ENCODE assay signal across 14 cellular contexts in the genomic region with DNA sequence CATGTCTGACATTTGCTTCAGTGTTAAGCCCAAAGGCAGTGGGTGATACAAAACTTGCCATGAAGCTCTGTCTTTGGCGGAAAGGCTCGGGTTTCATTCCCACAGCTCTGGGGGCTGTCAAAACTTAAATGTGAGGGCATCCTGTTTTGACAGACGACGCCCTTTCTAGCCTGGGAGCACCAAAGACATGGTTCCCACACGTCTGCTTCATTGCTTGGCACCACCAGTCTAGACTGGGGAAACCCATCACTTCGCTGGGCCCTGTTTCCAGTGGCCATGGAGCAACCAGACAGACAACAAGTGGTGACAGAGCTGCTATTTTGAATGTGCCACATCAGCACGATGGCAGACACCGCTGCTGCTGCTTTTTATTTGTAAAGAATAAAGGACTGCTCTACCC.
DNase-seq lines count a peak whose midpoint lies in the region; TF ChIP-seq lines count a peak whose summit lies in the region.
"Had no signal": no experiment of that assay in that cellular context is flagged by ENCODE, and none has a peak within 500 bp of the region (broad histone marks: within the 10 kb centered on the region; RNA-seq: fewer than 3 reads in every experiment).

No MANE protein-coding gene starts in this region.

- H3K9me3 ChIP-seq in osteoblast (ENCODE audit: low read depth, low read length): no peaks in the 10 kb centered on the region
- H3K9me3 ChIP-seq in ovary: no peaks in the 10 kb centered on the region

- H3K36me3 ChIP-seq in osteoblast (ENCODE audit: insufficient read depth, low read length) (peaks cover 9% of the 10 kb centered on the region), ovary (no peaks in the 10 kb centered on the region)

- no peak for TF ChIP-seq POLR2A in ovary (IDR thresholded peaks at IDR 0.05)

- no peak for TF ChIP-seq EP300 in ovary (IDR thresholded peaks at IDR 0.05)

- H3K4me2 ChIP-seq in osteoblast (ENCODE audit: insufficient read depth, low read length): peak overlapping the region; percentile 53

- H3K4me3 ChIP-seq in osteoblast (ENCODE audit: insufficient read depth, low read length): no peak overlapping the region
- H3K4me3 ChIP-seq in ovary: no peak overlapping the region
- H3K4me3 ChIP-seq in foreskin fibroblast (ENCODE audit: low read depth in 1 of 2, low read length in 2 of 2): no peak overlapping the region

- 86 to 89% (median 88%) methylated on average over 8 of the region's 8 CpGs for WGBS in ovary, 3 donors

- TF ChIP-seq CTCF in osteoblast (IDR thresholded peaks at IDR 0.05; ENCODE audit: extremely low read depth, low read depth, low read length) (no peak), ovary (IDR thresholded peaks at IDR 0.05) (no peak), foreskin fibroblast (IDR thresholded peaks at IDR 0.05; ENCODE audit: low read depth, low read length) (no peak)

- H2AFZ ChIP-seq in osteoblast (ENCODE audit: low read length): peak overlapping the region; percentile 71

- no peaks in the 10 kb centered on the region for H4K20me1 ChIP-seq in osteoblast (ENCODE audit: insufficient read depth, low read length)

- no peaks in the 10 kb centered on the region for H3K79me2 ChIP-seq in osteoblast (ENCODE audit: insufficient read depth, low read length)

- no peaks in the 10 kb centered on the region for H3K27me3 ChIP-seq in layer of hippocampus (ENCODE audit: control insufficient read depth, insufficient read depth, low read length)
- H3K27me3 ChIP-seq in osteoblast (ENCODE audit: insufficient read depth, low read length): no peaks in the 10 kb centered on the region
- H3K27me3 ChIP-seq in ovary: no peaks in the 10 kb centered on the region

- intact Hi-C loops in ovary (cut with DNase I): no loop called here

- H3K27ac ChIP-seq in caudate nucleus (ENCODE audit: low read depth, low read length) (peak overlapping the region; percentile 75), layer of hippocampus (ENCODE audit: low read depth, low read length) (peak overlapping the region; percentile 54), osteoblast (ENCODE audit: low read depth, low read length) (no peak overlapping the region), ovary (no peak overlapping the region)

- H3K4me1 ChIP-seq in osteoblast (ENCODE audit: insufficient read depth, low read length) (peaks cover 15% of the 10 kb centered on the region), ovary (ENCODE audit: insufficient read depth) (peaks cover 1% of the 10 kb centered on the region)

- peak; percentile 42 for DNase-seq in Daoy (ENCODE audit: low read depth)
- DNase-seq in caudate nucleus (lab: John Stamatoyannopoulos, UW): no peak
- DNase-seq in osteoblast (ENCODE audit: insufficient read length, low spot score, missing footprints): no peak
- DNase-seq in ovary: no peak
- no peak for DNase-seq in foreskin fibroblast
- DNase-seq in NCI-H524 treated with DMSO at 0.1 percent for 48 hours (lab: John Stamatoyannopoulos, UW): no peak
- DNase-seq in RKO (ENCODE audit: low spot score): no peak
- DNase-seq: C1 segment of cervical spinal cord, Karpas-422, NCI-H1092 treated with DMSO at 0.1 percent for 48 hours, NCI-H2081 treated with DMSO at 0.1 percent for 48 hours, NCI-H510A, NCI-H82 had no signal

Comparison
In these comparisons a context has a peak if more than half of its experiments do, and no peak if none do; other contexts are left out.
1. H3K27ac ChIP-seq: peak in caudate nucleus (single experiment) and layer of hippocampus (single experiment); none in osteoblast (single experiment) and ovary (0 of 2).